In genomic region chr15:75966073-75966472, GRCh38 we compare ENCODE assay signal across 19 cellular contexts. TPM values are rescaled to one million over a fixed set of nuclear protein-coding genes. Genes with fewer than 3 reads are reported as not detected.
DNase-seq lines count a peak whose midpoint lies in the region; ATAC-seq and TF ChIP-seq lines count a peak whose summit lies in the region.
"Had no signal": no experiment of that assay in that cellular context is flagged by ENCODE, and none has a peak within 500 bp of the region (broad histone marks: within the 10 kb centered on the region; RNA-seq: fewer than 3 reads in every experiment).

No MANE protein-coding gene starts in this region.

- peak overlapping the region; percentile 29 for H3K4me2 ChIP-seq in hepatocyte

- no peaks in the 10 kb centered on the region for H4K20me1 ChIP-seq in hepatocyte (ENCODE audit: insufficient read depth, poor library complexity, severe bottlenecking)

- H3K4me1 ChIP-seq in ACC112 (ENCODE audit: control insufficient read depth, insufficient read depth, low read length, unreplicated experiment) (peaks cover 13% of the 10 kb centered on the region), body of pancreas (peaks cover 75% of the 10 kb centered on the region), hepatocyte (ENCODE audit: insufficient read depth) (no peaks in the 10 kb centered on the region)
- H3K4me1 ChIP-seq: gastroesophageal sphincter had no signal

- TF ChIP-seq POLR2A in body of pancreas (IDR thresholded peaks at IDR 0.05), result no peak

- H3K9me3 ChIP-seq in body of pancreas (no peaks in the 10 kb centered on the region), hepatocyte (ENCODE audit: low read depth) (no peaks in the 10 kb centered on the region)
- H3K9me3 ChIP-seq: gastroesophageal sphincter had no signal

- no peaks in the 10 kb centered on the region for H3K27me3 ChIP-seq in ACC112 (ENCODE audit: insufficient read depth, low read length)
- no peaks in the 10 kb centered on the region for H3K27me3 ChIP-seq in body of pancreas
- H3K27me3 ChIP-seq in hepatocyte, result no peaks in the 10 kb centered on the region
- H3K27me3 ChIP-seq: cardiac muscle cell, gastroesophageal sphincter had no signal

- no peaks in the 10 kb centered on the region for H3K9me2 ChIP-seq in hepatocyte (replicated peaks; ENCODE audit: insufficient read depth)

- TF ChIP-seq CTCF in body of pancreas (IDR thresholded peaks at IDR 0.05) (no peak), hepatocyte (IDR thresholded peaks at IDR 0.05; ENCODE audit: poor library complexity) (no peak)

- no peaks in the 10 kb centered on the region for H3K79me2 ChIP-seq in ACC112 (ENCODE audit: control insufficient read depth, insufficient read depth, low read length, unreplicated experiment)
- no peaks in the 10 kb centered on the region for H3K79me2 ChIP-seq in hepatocyte

- 21 to 23% methylated on average over 2 of the region's 2 CpGs for WGBS in body of pancreas, 2 donors
- WGBS in hepatocyte (ENCODE audit: low lambda C conversion rate, missing lambda C conversion rate), result 62% methylated on average over 2 of the region's 2 CpGs

- H2AFZ ChIP-seq in ACC112 (ENCODE audit: low read length, unreplicated experiment) (peak overlapping the region; percentile 27), hepatocyte (no peak overlapping the region)

- DNase-seq in HS-27A (ENCODE audit: low read depth) (peak; percentile 8), body of pancreas (no peak), hepatocyte (ENCODE audit: low spot score) (no peak), NCI-H446 (lab: John Stamatoyannopoulos, UW) (no peak), left lobe of liver (ENCODE audit: low spot score) (no peak)
- DNase-seq in NK-92 treated with Interleukin-12 subunit alpha and Interleukin-12 subunit beta, amount 100 ng/mL, for 24 hours (lab: John Stamatoyannopoulos, UW), result no peak
- DNase-seq: ACHN; activated CD4-positive, alpha-beta T cell treated with anti-CD3 and anti-CD28 coated beads, Interleukin-2, amount 50 U/mL, for 4 hours; activated naive CD4-positive, alpha-beta T cell treated with anti-CD3 and anti-CD28 coated beads, Interleukin-2, amount 50 U/mL, for 16 hours; activated T-cell treated with anti-CD3 and anti-CD28 coated beads, Interleukin-2, amount 50 U/mL, for 24 hours; natural killer cell; NCI-H2081 treated with DMSO at 0.1 percent for 48 hours; NCI-H82; stimulated activated CD4-positive, alpha-beta T cell treated with anti-CD3 and anti-CD28 coated beads, Interleukin-15, amount 100 ng/mL, for 24 hours; stimulated activated naive CD4-positive, alpha-beta T cell treated with Interleukin-2 at 50 U/mL for 16 hours had no signal

- intact Hi-C loops in body of pancreas (cut with DNase I), result no loop called here

- peak overlapping the region; percentile 42 for H3K27ac ChIP-seq in ACC112 (ENCODE audit: low read depth, low read length)
- peak overlapping the region; percentile 55 to 84 (median 80) for H3K27ac ChIP-seq in body of pancreas
- peak overlapping the region; percentile 7 for H3K27ac ChIP-seq in hepatocyte
- H3K27ac ChIP-seq: cardiac muscle cell, gastroesophageal sphincter had no signal

- H3K4me3 ChIP-seq in ACC112 (ENCODE audit: low read depth, low read length), result no peak overlapping the region
- H3K4me3 ChIP-seq in body of pancreas, result no peak overlapping the region
- no peak overlapping the region for H3K4me3 ChIP-seq in hepatocyte
- H3K4me3 ChIP-seq: cardiac muscle cell, gastroesophageal sphincter had no signal

- no peaks in the 10 kb centered on the region for H3K36me3 ChIP-seq in ACC112 (ENCODE audit: insufficient read depth, low read length)
- H3K36me3 ChIP-seq in body of pancreas (replicated peaks in 1 of 2; ENCODE audit: insufficient read depth in 1 of 2, low read depth in 2 of 2), result no peaks in the 10 kb centered on the region
- H3K36me3 ChIP-seq in hepatocyte (replicated peaks; ENCODE audit: insufficient read depth, low read depth), result no peaks in the 10 kb centered on the region
- H3K36me3 ChIP-seq: cardiac muscle cell, gastroesophageal sphincter had no signal

- ATAC-seq in body of pancreas (no peak), left lobe of liver (no peak), HG03439 (IDR thresholded peaks at IDR 0.05; ENCODE audit: unreplicated experiment) (no peak)
- ATAC-seq: gastroesophageal sphincter, natural killer cell had no signal

RNA-seq across cellular contexts. Expression of gene NRG4, which starts 46.2 kb away (rescaled TPM):
- total RNA-seq in body of pancreas, result 10 to 100 TPM; 11.5 to 20.5 TPM
- total RNA-seq in hepatocyte, result 0.50 and 0.80 TPM in 2 replicates
- 0.90 and 1.5 TPM in 2 replicates for polyA plus RNA-seq in hepatocyte
- 3.2 TPM for total RNA-seq in left lobe of liver
- total RNA-seq: natural killer cell had no signal

Comparison
In these comparisons a context has a peak if more than half of its experiments do, and no peak if none do; other contexts are left out.
1. H3K27ac ChIP-seq: peak in every context shown above with its lines; median percentile 80 in body of pancreas; 42 in ACC112; 7 in hepatocyte.